ENCODE assay signal across 8 cellular contexts in the genomic region with DNA sequence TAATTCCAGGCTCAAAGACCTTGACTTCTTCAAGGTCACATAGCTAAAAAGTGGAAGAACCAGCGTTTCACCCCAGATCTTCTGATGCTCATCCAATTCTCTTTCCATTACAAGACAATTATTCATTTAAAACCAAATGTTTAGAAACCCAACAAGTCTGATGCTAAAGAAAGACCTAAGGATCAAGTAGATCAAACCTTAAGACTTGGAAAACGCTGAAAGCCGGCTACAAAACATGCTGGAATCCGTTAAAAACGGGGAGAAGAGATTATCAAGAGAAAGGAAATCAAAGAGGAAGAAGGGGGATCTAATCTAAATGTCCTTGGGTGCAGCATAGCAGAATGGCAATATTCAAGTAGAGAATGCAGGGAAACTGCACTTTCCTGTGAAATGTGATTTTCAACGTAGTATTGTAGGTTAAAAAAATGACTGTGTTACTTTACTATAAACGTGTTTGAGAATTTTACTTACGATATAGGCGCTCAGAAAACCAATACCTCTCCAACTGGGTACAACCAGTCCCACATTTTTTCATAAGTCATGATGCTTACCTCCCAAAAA. TPM values are rescaled to one million over a fixed set of nuclear protein-coding genes. Genes with fewer than 3 reads are reported as not detected.
DNase-seq lines count a peak whose midpoint lies in the region; ATAC-seq, FAIRE-seq and TF ChIP-seq lines count a peak whose summit lies in the region.

No MANE protein-coding gene starts in this region.

- peak overlapping the region; percentile 77 for H3K4me3 Mint-ChIP-seq in WTC11

- peaks cover 11% of the 10 kb centered on the region for H3K4me1 Mint-ChIP-seq in WTC11

- no peaks in the 10 kb centered on the region for H3K27me3 ChIP-seq in right cardiac atrium (ENCODE audit: control insufficient read depth, insufficient read depth)

- no peaks in the 10 kb centered on the region for H3K9me3 ChIP-seq in right cardiac atrium (ENCODE audit: control insufficient read depth, low read length)

- FAIRE-seq in H54 (lab: Jason Lieb, UNC): peak; percentile 38

- POLR2A ChIA-PET in WTC11 (lab: Charles Lee): interaction anchor here (0.5 kb wide), 1 partner anchor 34 kb away, joined by 5 read pairs; no protein-coding TSS in a partner anchor

- ATAC-seq in WTC11 (no peak), right cardiac atrium (no peak), GM21526 (IDR thresholded peaks at IDR 0.05; ENCODE audit: low FRiP score, unreplicated experiment) (no peak), omental fat pad (ENCODE audit: low FRiP score) (no peak)

- H3K27ac ChIP-seq in right cardiac atrium (ENCODE audit: low read length) (no peak overlapping the region), skin epidermis (peak overlapping the region in 8 of 21 experiments; percentile 49 to 85 (median 69))

- WGBS in right cardiac atrium: 38% methylated on average over 9 of the region's 9 CpGs

- intact Hi-C loops in right cardiac atrium (cut with DNase I): no loop called here

- H3K9me3 Mint-ChIP-seq in WTC11: no peaks in the 10 kb centered on the region

- DNase-seq in H54 (ENCODE audit: insufficient read length, low spot score) (no peak), WTC11 (ENCODE audit: low spot score) (no peak), right cardiac atrium (no peak), RKO (ENCODE audit: low spot score) (no peak), HuH-7 (ENCODE audit: low spot score) (no peak), omental fat pad (ENCODE audit: low spot score) (no peak)

- TF ChIP-seq CTCF in WTC11 (IDR thresholded peaks at IDR 0.05): no peak
- TF ChIP-seq CTCF in omental fat pad (IDR thresholded peaks at IDR 0.05): no peak

- no peaks in the 10 kb centered on the region for H3K4me1 ChIP-seq in right cardiac atrium (ENCODE audit: control insufficient read depth, insufficient read depth, low read length)

- H3K4me3 ChIP-seq in right cardiac atrium (ENCODE audit: low read length) (peak overlapping the region; percentile 87), skin epidermis (peak overlapping the region; percentile 48 to 83 (median 71))

- H3K36me3 Mint-ChIP-seq in WTC11: no peaks in the 10 kb centered on the region

- CTCF ChIA-PET in WTC11 (lab: Charles Lee): interaction anchor here (1.0 kb wide), 1 partner anchor 55 kb away, joined by 6 read pairs; no protein-coding TSS in a partner anchor

- no peak for TF ChIP-seq POLR2A in H54 (IDR thresholded peaks at IDR 0.05; ENCODE audit: low read depth, low read length)

- H3K27ac Mint-ChIP-seq in WTC11: no peak overlapping the region

- peaks cover 46% of the 10 kb centered on the region for H3K27me3 Mint-ChIP-seq in WTC11 (ENCODE audit: low read depth)

TF ChIP-seq in WTC11, 78 proteins besides CTCF, POLR2A, EP300 and RAD21:
- no peak for TF ChIP-seq GABPB1 (CRISPR knock-in tag; IDR thresholded peaks at IDR 0.05)
- TF ChIP-seq, protein P1, sequence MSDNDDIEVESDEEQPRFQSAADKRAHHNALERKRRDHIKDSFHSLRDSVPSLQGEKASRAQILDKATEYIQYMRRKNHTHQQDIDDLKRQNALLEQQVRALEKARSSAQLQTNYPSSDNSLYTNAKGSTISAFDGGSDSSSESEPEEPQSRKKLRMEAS (CRISPR knock-in tag; IDR thresholded peaks at IDR 0.05): no peak
- TF ChIP-seq, protein P2, sequence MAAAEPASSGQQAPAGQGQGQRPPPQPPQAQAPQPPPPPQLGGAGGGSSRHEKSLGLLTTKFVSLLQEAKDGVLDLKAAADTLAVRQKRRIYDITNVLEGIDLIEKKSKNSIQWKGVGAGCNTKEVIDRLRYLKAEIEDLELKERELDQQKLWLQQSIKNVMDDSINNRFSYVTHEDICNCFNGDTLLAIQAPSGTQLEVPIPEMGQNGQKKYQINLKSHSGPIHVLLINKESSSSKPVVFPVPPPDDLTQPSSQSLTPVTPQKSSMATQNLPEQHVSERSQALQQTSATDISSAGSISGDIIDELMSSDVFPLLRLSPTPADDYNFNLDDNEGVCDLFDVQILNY (CRISPR knock-in tag; IDR thresholded peaks at IDR 0.05): no peak
- TF ChIP-seq SP1 (CRISPR knock-in tag; conservative IDR thresholded peaks at IDR 0.05): no peak
- TF ChIP-seq TEAD4 (CRISPR knock-in tag; IDR thresholded peaks at IDR 0.05): no peak
- no peak for TF ChIP-seq ESRRA (CRISPR knock-in tag; IDR thresholded peaks at IDR 0.05; ENCODE audit: borderline replicate concordance)
- TF ChIP-seq, protein P3, sequence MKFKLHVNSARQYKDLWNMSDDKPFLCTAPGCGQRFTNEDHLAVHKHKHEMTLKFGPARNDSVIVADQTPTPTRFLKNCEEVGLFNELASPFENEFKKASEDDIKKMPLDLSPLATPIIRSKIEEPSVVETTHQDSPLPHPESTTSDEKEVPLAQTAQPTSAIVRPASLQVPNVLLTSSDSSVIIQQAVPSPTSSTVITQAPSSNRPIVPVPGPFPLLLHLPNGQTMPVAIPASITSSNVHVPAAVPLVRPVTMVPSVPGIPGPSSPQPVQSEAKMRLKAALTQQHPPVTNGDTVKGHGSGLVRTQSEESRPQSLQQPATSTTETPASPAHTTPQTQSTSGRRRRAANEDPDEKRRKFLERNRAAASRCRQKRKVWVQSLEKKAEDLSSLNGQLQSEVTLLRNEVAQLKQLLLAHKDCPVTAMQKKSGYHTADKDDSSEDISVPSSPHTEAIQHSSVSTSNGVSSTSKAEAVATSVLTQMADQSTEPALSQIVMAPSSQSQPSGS (CRISPR knock-in tag; IDR thresholded peaks at IDR 0.05; ENCODE audit: borderline replicate concordance, low read depth): no peak
- TF ChIP-seq TCF7 (CRISPR knock-in tag; IDR thresholded peaks at IDR 0.05; ENCODE audit: low read depth): no peak
- no peak for TF ChIP-seq ZNF396 (CRISPR knock-in tag; IDR thresholded peaks at IDR 0.05; ENCODE audit: borderline replicate concordance)
- TF ChIP-seq, protein P4, sequence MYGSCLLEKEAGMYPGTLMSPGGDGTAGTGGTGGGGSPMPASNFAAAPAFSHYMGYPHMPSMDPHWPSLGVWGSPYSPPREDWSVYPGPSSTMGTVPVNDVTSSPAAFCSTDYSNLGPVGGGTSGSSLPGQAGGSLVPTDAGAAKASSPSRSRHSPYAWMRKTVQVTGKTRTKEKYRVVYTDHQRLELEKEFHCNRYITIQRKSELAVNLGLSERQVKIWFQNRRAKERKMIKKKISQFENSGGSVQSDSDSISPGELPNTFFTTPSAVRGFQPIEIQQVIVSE (CRISPR knock-in tag; IDR thresholded peaks at IDR 0.05; ENCODE audit: borderline replicate concordance): no peak
- TF ChIP-seq, protein P5, sequence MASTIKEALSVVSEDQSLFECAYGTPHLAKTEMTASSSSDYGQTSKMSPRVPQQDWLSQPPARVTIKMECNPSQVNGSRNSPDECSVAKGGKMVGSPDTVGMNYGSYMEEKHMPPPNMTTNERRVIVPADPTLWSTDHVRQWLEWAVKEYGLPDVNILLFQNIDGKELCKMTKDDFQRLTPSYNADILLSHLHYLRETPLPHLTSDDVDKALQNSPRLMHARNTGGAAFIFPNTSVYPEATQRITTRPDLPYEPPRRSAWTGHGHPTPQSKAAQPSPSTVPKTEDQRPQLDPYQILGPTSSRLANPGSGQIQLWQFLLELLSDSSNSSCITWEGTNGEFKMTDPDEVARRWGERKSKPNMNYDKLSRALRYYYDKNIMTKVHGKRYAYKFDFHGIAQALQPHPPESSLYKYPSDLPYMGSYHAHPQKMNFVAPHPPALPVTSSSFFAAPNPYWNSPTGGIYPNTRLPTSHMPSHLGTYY (CRISPR knock-in tag; IDR thresholded peaks at IDR 0.05): no peak
- no peak for TF ChIP-seq GRHL2 (CRISPR knock-in tag; IDR thresholded peaks at IDR 0.05; ENCODE audit: insufficient replicate concordance, severe bottlenecking)
- TF ChIP-seq, protein P6, sequence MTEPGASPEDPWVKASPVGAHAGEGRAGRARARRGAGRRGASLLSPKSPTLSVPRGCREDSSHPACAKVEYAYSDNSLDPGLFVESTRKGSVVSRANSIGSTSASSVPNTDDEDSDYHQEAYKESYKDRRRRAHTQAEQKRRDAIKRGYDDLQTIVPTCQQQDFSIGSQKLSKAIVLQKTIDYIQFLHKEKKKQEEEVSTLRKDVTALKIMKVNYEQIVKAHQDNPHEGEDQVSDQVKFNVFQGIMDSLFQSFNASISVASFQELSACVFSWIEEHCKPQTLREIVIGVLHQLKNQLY (CRISPR knock-in tag; IDR thresholded peaks at IDR 0.05): no peak
- no peak for TF ChIP-seq ZNF219 (CRISPR knock-in tag; IDR thresholded peaks at IDR 0.05; ENCODE audit: borderline replicate concordance)
- TF ChIP-seq, protein P7, sequence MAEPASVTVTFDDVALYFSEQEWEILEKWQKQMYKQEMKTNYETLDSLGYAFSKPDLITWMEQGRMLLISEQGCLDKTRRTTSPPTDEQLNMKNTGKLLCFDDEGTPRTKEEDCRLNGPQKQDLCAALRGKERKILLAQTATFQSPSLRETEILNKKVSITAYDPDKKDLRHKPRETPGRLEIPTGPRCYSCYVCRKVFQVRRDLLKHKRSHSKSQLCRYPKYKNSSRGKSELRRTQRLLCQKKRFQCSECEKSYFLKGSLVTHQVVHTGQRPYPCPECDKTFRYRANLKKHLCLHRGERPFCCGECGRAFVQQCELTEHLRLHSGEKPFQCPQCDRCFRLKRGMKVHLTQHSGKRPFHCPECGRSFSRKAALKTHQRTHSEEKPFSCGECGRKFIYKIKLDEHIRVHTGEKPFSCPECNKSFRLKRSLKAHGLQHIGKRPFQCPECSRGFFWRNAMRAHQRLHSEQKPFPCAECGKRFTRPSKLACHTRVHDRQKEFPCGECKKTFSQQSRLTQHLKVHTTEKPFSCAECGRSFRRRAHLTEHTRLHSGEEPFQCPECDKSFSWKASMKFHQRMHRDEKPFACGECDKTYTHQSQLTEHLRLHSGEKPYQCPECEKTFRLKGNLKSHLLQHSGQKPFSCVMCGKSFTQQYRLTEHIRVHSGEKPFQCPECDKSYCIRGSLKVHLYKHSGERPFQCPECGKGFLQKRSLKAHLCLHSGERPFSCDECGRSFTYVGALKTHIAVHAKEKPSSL (CRISPR knock-in tag; conservative IDR thresholded peaks at IDR 0.05): no peak
- no peak for TF ChIP-seq SOX15 (CRISPR knock-in tag; IDR thresholded peaks at IDR 0.05)

RNA-seq across cellular contexts. Expression of a gene that starts 1.3 kb away (rescaled TPM):
- total RNA-seq in WTC11 (2021) (9.3 to 10.3 TPM (median 10.0 TPM) in 3 replicates), right cardiac atrium (100 to 1,000 TPM; 102 to 158 (median 117) TPM), omental fat pad (10 to 100 TPM in 3 of 4 donors, 1 to 10 TPM in 1; 9.7 to 31.1 (median 15.0) TPM)
- polyA plus RNA-seq in right cardiac atrium: 50.1 TPM
